32 cellular contexts compared by ENCODE assay signal in genomic region chr14:92387610-92388009, GRCh38.
"Had no signal": no experiment of that assay in that cellular context is flagged by ENCODE, and none has a peak within 500 bp of the region (broad histone marks: within the 10 kb centered on the region; RNA-seq: fewer than 3 reads in every experiment).

No MANE protein-coding gene starts in this region.

- H3K27ac ChIP-seq: KMS-11, Peyer's patch, SJSA1 had no signal

- H3K4me3 ChIP-seq: Peyer's patch, SJSA1 had no signal

- DNase-seq: activated CD4-positive, alpha-beta memory T cell treated with anti-CD3 and anti-CD28 coated beads, Interleukin-2, amount 10 ng/mL, durations not matched to agents 7 days and 5 days; activated CD4-positive, alpha-beta T cell treated with anti-CD3 and anti-CD28 coated beads for 1 hour; activated CD4-positive, alpha-beta T cell treated with anti-CD3 and anti-CD28 coated beads for 48 hours; activated CD4-positive, CD25-positive, alpha-beta regulatory T cell; activated CD8-positive, alpha-beta memory T cell treated with anti-CD3 and anti-CD28 coated beads for 24 hours; activated CD8-positive, alpha-beta memory T cell treated with anti-CD3 and anti-CD28 coated beads, Interleukin-2, amount 10 ng/mL, durations not matched to agents 7 days and 5 days; activated CD8-positive, alpha-beta memory T cell treated with anti-CD3 and anti-CD28 coated beads, Interleukin-2, amount 50 U/mL, for 48 hours; activated gamma-delta T cell; activated naive CD4-positive, alpha-beta T cell treated with Interleukin-2 at 50 U/mL for 16 hours; activated naive CD8-positive, alpha-beta T cell treated with anti-CD3 and anti-CD28 coated beads, Interleukin-2, amount 50 U/mL, for 24 hours; anterior cingulate cortex; caudate nucleus; cerebellar nuclear complex; MV-4-11; NCI-H1092; NCI-H1436 treated with DMSO at 0.1 percent for 48 hours; NCI-H1694 treated with DMSO at 0.1 percent for 48 hours; NCI-H2029; NCI-H345; NCI-H524 treated with DMSO at 0.1 percent for 48 hours; Peyer's patch; RPMI8226; SHP77 treated with DMSO at 0.1 percent for 48 hours; SK-N-SH; T-helper 9 cell; WERI-Rb-1 had no signal

- H3K36me3 Mint-ChIP-seq: activated CD8-positive, alpha-beta memory T cell treated with anti-CD3 and anti-CD28 coated beads, Interleukin-2, amount 10 ng/mL, durations not matched to agents 7 days and 5 days; activated naive CD8-positive, alpha-beta T cell; brain had no signal

- H3K4me1 Mint-ChIP-seq: activated CD4-positive, alpha-beta memory T cell treated with anti-CD3 and anti-CD28 coated beads, Interleukin-2, amount 10 ng/mL, durations not matched to agents 7 days and 5 days; activated CD8-positive, alpha-beta memory T cell treated with anti-CD3 and anti-CD28 coated beads, Interleukin-2, amount 10 ng/mL, durations not matched to agents 7 days and 5 days; activated naive CD8-positive, alpha-beta T cell treated with anti-CD3 and anti-CD28 coated beads, Interleukin-2, amount 50 U/mL, for 24 hours had no signal

- H3K9me3 Mint-ChIP-seq: activated CD4-positive, alpha-beta memory T cell treated with anti-CD3 and anti-CD28 coated beads, Interleukin-2, amount 10 ng/mL, durations not matched to agents 7 days and 5 days; activated naive CD8-positive, alpha-beta T cell treated with anti-CD3 and anti-CD28 coated beads, Interleukin-2, amount 50 U/mL, for 24 hours; activated T-helper 2 cell treated with anti-CD3 and anti-CD28 coated beads, Interferon-gamma antibody, Interleukin-2, Interleukin-4, amounts not matched to agents 10 μg/mL and 5 μg/mL and 100 μg/mL, durations not matched to agents 14 hours and 24 hours and 36 hours; T-helper 1 cell treated with Interleukin-12 subunit alpha and Interleukin-12 subunit beta and Interleukin-4 antibody, amounts not matched to agents 30 μg/mL and 1 μg/mL, for 36 hours had no signal

- H3K36me3 ChIP-seq: Peyer's patch, SJSA1, WERI-Rb-1 had no signal

- H3K27me3 Mint-ChIP-seq: activated CD4-positive, alpha-beta memory T cell treated with anti-CD3 and anti-CD28 coated beads, Interleukin-2, amount 10 ng/mL, durations not matched to agents 7 days and 5 days; activated naive CD8-positive, alpha-beta T cell; activated naive CD8-positive, alpha-beta T cell treated with anti-CD3 and anti-CD28 coated beads, Interleukin-2, amount 50 U/mL, for 24 hours had no signal

- H3K4me3 Mint-ChIP-seq: activated CD4-positive, alpha-beta memory T cell treated with anti-CD3 and anti-CD28 coated beads, Interleukin-2, amount 10 ng/mL, durations not matched to agents 7 days and 5 days; activated CD8-positive, alpha-beta memory T cell treated with anti-CD3 and anti-CD28 coated beads, Interleukin-2, amount 10 ng/mL, durations not matched to agents 7 days and 5 days; activated naive CD8-positive, alpha-beta T cell; activated naive CD8-positive, alpha-beta T cell treated with anti-CD3 and anti-CD28 coated beads, Interleukin-2, amount 50 U/mL, for 24 hours; brain; T-helper 1 cell treated with Interleukin-12 subunit alpha and Interleukin-12 subunit beta and Interleukin-4 antibody, amounts not matched to agents 30 μg/mL and 1 μg/mL, for 36 hours had no signal

- ATAC-seq: activated CD8-positive, alpha-beta memory T cell treated with anti-CD3 and anti-CD28 coated beads, Interleukin-2, amount 10 ng/mL, durations not matched to agents 7 days and 5 days; activated naive CD8-positive, alpha-beta T cell treated with anti-CD3 and anti-CD28 coated beads, Interleukin-2, amount 50 U/mL, for 24 hours had no signal

- H3K4me1 ChIP-seq: Peyer's patch, SJSA1 had no signal

- H3K27me3 ChIP-seq: Peyer's patch, SJSA1 had no signal

- H3K27ac Mint-ChIP-seq: activated CD4-positive, alpha-beta memory T cell treated with anti-CD3 and anti-CD28 coated beads, Interleukin-2, amount 10 ng/mL, durations not matched to agents 7 days and 5 days; activated CD8-positive, alpha-beta memory T cell treated with anti-CD3 and anti-CD28 coated beads, Interleukin-2, amount 10 ng/mL, durations not matched to agents 7 days and 5 days; activated naive CD8-positive, alpha-beta T cell; activated naive CD8-positive, alpha-beta T cell treated with anti-CD3 and anti-CD28 coated beads, Interleukin-2, amount 50 U/mL, for 24 hours; activated T-helper 2 cell treated with anti-CD3 and anti-CD28 coated beads, Interferon-gamma antibody, Interleukin-2, Interleukin-4, amounts not matched to agents 10 μg/mL and 5 μg/mL and 100 μg/mL, durations not matched to agents 14 hours and 24 hours and 36 hours; T-helper 1 cell treated with Interleukin-12 subunit alpha and Interleukin-12 subunit beta and Interleukin-4 antibody, amounts not matched to agents 30 μg/mL and 1 μg/mL, for 36 hours had no signal

- H3K9me3 ChIP-seq: Peyer's patch, SJSA1, SK-N-SH had no signal
